In the genomic region with DNA sequence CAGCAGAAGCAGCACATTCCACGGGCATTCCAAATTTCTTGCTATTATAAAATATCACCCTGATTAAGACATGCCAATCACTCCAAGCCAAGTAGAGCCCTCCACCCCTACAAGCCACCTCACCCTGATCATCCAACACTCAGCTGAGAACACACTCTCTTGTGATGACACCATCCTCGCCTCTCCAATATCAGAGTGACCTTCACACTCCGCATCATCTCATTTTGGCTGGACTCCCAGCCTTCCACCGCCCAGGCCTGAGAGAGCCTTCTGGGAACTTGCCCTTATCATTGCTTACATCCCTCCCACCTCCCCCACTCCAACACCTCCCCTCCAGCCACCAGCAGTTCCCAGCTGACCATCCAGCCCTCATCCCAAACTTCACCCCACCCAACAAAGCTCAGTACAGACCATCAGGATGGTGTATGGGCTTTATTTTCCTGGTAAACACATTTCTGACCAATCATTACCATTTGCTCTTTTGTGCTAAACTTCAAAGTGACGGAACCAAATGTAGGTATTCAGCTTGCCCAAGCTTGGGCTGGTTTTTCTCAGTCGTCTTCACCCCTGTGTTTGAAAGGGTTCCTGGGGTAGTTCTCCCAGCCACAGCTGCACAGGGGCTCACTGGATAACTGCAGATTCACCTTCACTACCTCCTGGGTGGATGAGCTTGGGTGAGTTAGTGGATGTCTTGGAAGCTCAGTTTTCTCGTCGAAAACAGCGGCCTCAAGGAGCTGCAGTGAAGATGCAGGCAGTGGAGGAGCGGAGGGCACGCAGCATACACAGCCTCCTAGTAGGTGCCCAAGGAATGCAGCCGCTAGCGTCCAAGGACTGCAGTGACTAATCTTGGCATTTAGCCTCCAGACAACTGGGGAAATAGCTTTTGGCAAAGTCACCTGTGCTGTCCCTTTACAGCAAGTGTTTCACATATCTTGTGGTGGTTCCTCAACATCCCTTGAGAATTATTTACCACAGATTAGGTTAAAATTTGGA, we compare ENCODE assay signal across 8 cellular contexts.
DNase-seq lines count a peak whose midpoint lies in the region; ATAC-seq and TF ChIP-seq lines count a peak whose summit lies in the region.

No MANE protein-coding gene starts in this region.

- CTCF ChIA-PET in CD4-positive, alpha-beta memory T cell (lab: Charles Lee; ENCODE audit: partially characterized antibody) = no interaction called here

- H3K27me3 ChIP-seq in CD4-positive, alpha-beta memory T cell (ENCODE audit: insufficient read depth, low read length) = no peaks in the 10 kb centered on the region
- H3K27me3 ChIP-seq in OCI-LY1 (ENCODE audit: insufficient read depth, low read length) = no peaks in the 10 kb centered on the region

- H3K27me3 Mint-ChIP-seq in CD4-positive, alpha-beta memory T cell = no peaks in the 10 kb centered on the region
- peaks cover 7% of the 10 kb centered on the region for H3K27me3 Mint-ChIP-seq in nephron progenitor cell (ENCODE audit: low read depth, poor library complexity)

- ATAC-seq in GM21737 (IDR thresholded peaks at IDR 0.05; ENCODE audit: unreplicated experiment) (no peak), GM19452 (IDR thresholded peaks at IDR 0.05; ENCODE audit: unreplicated experiment) (no peak), HG02588 (IDR thresholded peaks at IDR 0.05; ENCODE audit: unreplicated experiment) (no peak)

- peaks cover 18 to 37% (median 25%) of the 10 kb centered on the region in 4 donors for H3K4me1 Mint-ChIP-seq in CD4-positive, alpha-beta memory T cell
- H3K4me1 Mint-ChIP-seq in nephron progenitor cell = peaks cover 36% of the 10 kb centered on the region

- 0 out of 2 replicates have a peak, but pooled peaks cover 6% of the 10 kb centered on the region for H3F3A ChIP-seq in OCI-LY1 (ENCODE audit: insufficient read depth, low read length)

- intact Hi-C loops in CD4-positive, alpha-beta memory T cell (cut with micrococcal nuclease) = no loop called here

- H3K79me2 ChIP-seq in OCI-LY1 (ENCODE audit: insufficient read depth, low read length) = no peaks in the 10 kb centered on the region

- no peak overlapping the region for H3K4me3 Mint-ChIP-seq in CD4-positive, alpha-beta memory T cell
- no peak overlapping the region for H3K4me3 Mint-ChIP-seq in nephron progenitor cell

- POLR2A ChIA-PET in CD4-positive, alpha-beta memory T cell (lab: Charles Lee; ENCODE audit: partially characterized antibody) = no interaction called here

- TF ChIP-seq CTCF in OCI-LY1 (IDR thresholded peaks at IDR 0.05; ENCODE audit: low read length) (no peak), nephron progenitor cell (IDR thresholded peaks at IDR 0.05) (no peak)

- H4K20me1 ChIP-seq in OCI-LY1 (ENCODE audit: insufficient read depth, low read length) = no peaks in the 10 kb centered on the region

- H2AFZ ChIP-seq in OCI-LY1 (ENCODE audit: low read length) = no peak overlapping the region

- no peak for DNase-seq in CD4-positive, alpha-beta memory T cell
- peak; percentile 78 to 87 for DNase-seq in erythroblast (lab: John Stamatoyannopoulos, UW)
- no peak for DNase-seq in nephron progenitor cell
- no peak for DNase-seq in amygdala (lab: John Stamatoyannopoulos, UW)

- H3K27ac Mint-ChIP-seq in CD4-positive, alpha-beta memory T cell = peak overlapping the region in 4 of 7 donors; percentile 11 to 92 (median 58)
- H3K27ac Mint-ChIP-seq in nephron progenitor cell = peak overlapping the region; percentile 57

- no peak for TF ChIP-seq POLR2A in erythroblast (IDR thresholded peaks at IDR 0.05; ENCODE audit: low read length)

- H3K4me1 ChIP-seq in CD4-positive, alpha-beta memory T cell (ENCODE audit: insufficient read depth, low read length) = peaks cover 19% of the 10 kb centered on the region
- H3K4me1 ChIP-seq in OCI-LY1 (ENCODE audit: insufficient read depth, low read length, severe bottlenecking) = peaks cover 47% of the 10 kb centered on the region

- H3K36me3 ChIP-seq in CD4-positive, alpha-beta memory T cell (ENCODE audit: insufficient read depth, low read length) = no peaks in the 10 kb centered on the region
- H3K36me3 ChIP-seq in OCI-LY1 (ENCODE audit: insufficient read depth, low read length) = no peaks in the 10 kb centered on the region

- H3K9me3 ChIP-seq in CD4-positive, alpha-beta memory T cell (ENCODE audit: control insufficient read depth in 1 of 2, low read length in 2 of 2) = no peaks in the 10 kb centered on the region
- H3K9me3 ChIP-seq in OCI-LY1 (ENCODE audit: low read length) = no peaks in the 10 kb centered on the region

- no peaks in the 10 kb centered on the region for H3K9me2 ChIP-seq in OCI-LY1 (ENCODE audit: low read depth, low read length)

- no peaks in the 10 kb centered on the region for H3K9me3 Mint-ChIP-seq in CD4-positive, alpha-beta memory T cell
- no peaks in the 10 kb centered on the region for H3K9me3 Mint-ChIP-seq in nephron progenitor cell

- H3K9ac ChIP-seq in OCI-LY1 (ENCODE audit: low read length) = no peak overlapping the region

- no peak overlapping the region for H3K4me2 ChIP-seq in OCI-LY1 (ENCODE audit: low read length)

- no peak overlapping the region for H3K4me3 ChIP-seq in CD4-positive, alpha-beta memory T cell (ENCODE audit: low read length in 2 of 2)
- no peak overlapping the region for H3K4me3 ChIP-seq in OCI-LY1 (ENCODE audit: low read depth, low read length, poor library complexity, severe bottlenecking)

- no peak overlapping the region for H3K27ac ChIP-seq in CD4-positive, alpha-beta memory T cell (ENCODE audit: low read depth, low read length)
- peak overlapping the region; percentile 99 for H3K27ac ChIP-seq in OCI-LY1 (ENCODE audit: low read depth, low read length, poor library complexity, severe bottlenecking)

- H3K36me3 Mint-ChIP-seq in CD4-positive, alpha-beta memory T cell = no peaks in the 10 kb centered on the region
- H3K36me3 Mint-ChIP-seq in nephron progenitor cell (ENCODE audit: low read depth) = no peaks in the 10 kb centered on the region

Comparison
In these comparisons a context has a peak if more than half of its experiments do, and no peak if none do; other contexts are left out.
1. DNase-seq: peak in erythroblast (2 of 2); none in CD4-positive, alpha-beta memory T cell (0 of 5), nephron progenitor cell (single experiment) and amygdala (0 of 56).